8 cellular contexts compared by ENCODE assay signal in genomic region chr14:21385170-21385904, GRCh38. TPM values are rescaled to one million over a fixed set of nuclear protein-coding genes. Genes with fewer than 3 reads are reported as not detected.
DNase-seq lines count a peak whose midpoint lies in the region; ATAC-seq, FAIRE-seq and TF ChIP-seq lines count a peak whose summit lies in the region.

No MANE protein-coding gene starts in this region.

- peak; percentile 9 for DNase-seq in activated CD4-positive, alpha-beta T cell treated with anti-CD3 and anti-CD28 coated beads for 48 hours
- no peak for DNase-seq in activated CD4-positive, alpha-beta T cell treated with anti-CD3 and anti-CD28 coated beads for 1 hour
- DNase-seq in NCI-H748 treated with DMSO at 0.1 percent for 48 hours (lab: John Stamatoyannopoulos, UW) = peak; percentile 12
- DNase-seq in coronary artery (ENCODE audit: low spot score) = no peak
- DNase-seq in stimulated activated naive B cell treated with anti-CD40 and anti-IgM and Interleukin-4, amounts not matched to agents 10 μg/mL and 1 μg/mL and 100 μg/mL, for 72 hours = peak; percentile 47
- no peak for DNase-seq in H54 (ENCODE audit: insufficient read length, low spot score)
- no peak for DNase-seq in pancreas

- TF ChIP-seq CTCF in coronary artery (IDR thresholded peaks at IDR 0.05) = no peak
- no peak for TF ChIP-seq CTCF in pancreas (IDR thresholded peaks at IDR 0.05)

- H3K27ac Mint-ChIP-seq in stimulated activated naive B cell treated with anti-CD40 and anti-IgM and Interleukin-4, amounts not matched to agents 10 μg/mL and 1 μg/mL and 100 μg/mL, for 72 hours = peak overlapping the region; percentile 100

- H3K27me3 Mint-ChIP-seq in stimulated activated naive B cell treated with anti-CD40 and anti-IgM and Interleukin-4, amounts not matched to agents 10 μg/mL and 1 μg/mL and 100 μg/mL, for 72 hours = no peaks in the 10 kb centered on the region

- intact Hi-C loops in pancreas (cut with DNase I) = no loop called here

- no peak for FAIRE-seq in H54 (lab: Jason Lieb, UNC)
- FAIRE-seq in pancreas (lab: Jason Lieb, UNC) = no peak

- no peaks in the 10 kb centered on the region for H3K27me3 ChIP-seq in pancreas

- peaks cover 22 to 34% of the 10 kb centered on the region in 2 donors for H3K4me1 Mint-ChIP-seq in stimulated activated naive B cell treated with anti-CD40 and anti-IgM and Interleukin-4, amounts not matched to agents 10 μg/mL and 1 μg/mL and 100 μg/mL, for 72 hours

- 82 to 84% methylated on average over 7 of the region's 7 CpGs for WGBS in pancreas, 2 donors

- ATAC-seq in stimulated activated naive B cell treated with anti-CD40 and anti-IgM and Interleukin-4, amounts not matched to agents 10 μg/mL and 1 μg/mL and 100 μg/mL, for 72 hours (replicated peaks) = peak; percentile 53
- ATAC-seq in GM19351 (IDR thresholded peaks at IDR 0.05; ENCODE audit: unreplicated experiment) (no peak), pancreas (no peak)

- no peaks in the 10 kb centered on the region for H3K9me3 Mint-ChIP-seq in stimulated activated naive B cell treated with anti-CD40 and anti-IgM and Interleukin-4, amounts not matched to agents 10 μg/mL and 1 μg/mL and 100 μg/mL, for 72 hours

- peak overlapping the region; percentile 97 to 100 for H3K4me3 Mint-ChIP-seq in stimulated activated naive B cell treated with anti-CD40 and anti-IgM and Interleukin-4, amounts not matched to agents 10 μg/mL and 1 μg/mL and 100 μg/mL, for 72 hours

- peaks cover 26 to 28% of the 10 kb centered on the region in 2 donors for H3K36me3 Mint-ChIP-seq in stimulated activated naive B cell treated with anti-CD40 and anti-IgM and Interleukin-4, amounts not matched to agents 10 μg/mL and 1 μg/mL and 100 μg/mL, for 72 hours

- H3K4me3 ChIP-seq in coronary artery = no peak overlapping the region
- no peak overlapping the region for H3K4me3 ChIP-seq in pancreas

- no peak for TF ChIP-seq POLR2A in H54 (IDR thresholded peaks at IDR 0.05; ENCODE audit: low read depth, low read length)

- H3K27ac ChIP-seq in coronary artery (peak overlapping the region; percentile 72 to 88), pancreas (peak overlapping the region in 2 of 4 donors; percentile 81 to 93)

- H3K4me1 ChIP-seq in pancreas = peaks cover 6 to 14% (median 10%) of the 10 kb centered on the region in 3 donors

- H3K36me3 ChIP-seq in pancreas = peaks cover 0 to 16% (median 7%) of the 10 kb centered on the region in 3 donors

- H3K9me3 ChIP-seq in pancreas = no peaks in the 10 kb centered on the region

RNA-seq across cellular contexts. Expression of gene SUPT16H, which starts 1.5 kb away (rescaled TPM):
- total RNA-seq in pancreas = 10 to 100 TPM; 14.8 to 29.4 (median 19.9) TPM
- 10 to 100 TPM; 19.5 to 31.6 TPM for polyA plus RNA-seq in pancreas

Comparison
In these comparisons a context has a peak if more than half of its experiments do, and no peak if none do; other contexts are left out.
1. DNase-seq: peak in activated CD4-positive, alpha-beta T cell treated with anti-CD3 and anti-CD28 coated beads for 48 hours (single experiment), NCI-H748 treated with DMSO at 0.1 percent for 48 hours (single experiment) and stimulated activated naive B cell treated with anti-CD40 and anti-IgM and Interleukin-4, amounts not matched to agents 10 μg/mL and 1 μg/mL and 100 μg/mL, for 72 hours (single experiment); none in activated CD4-positive, alpha-beta T cell treated with anti-CD3 and anti-CD28 coated beads for 1 hour (single experiment), coronary artery (single experiment), H54 (single experiment) and pancreas (0 of 6).
2. ATAC-seq: peak in stimulated activated naive B cell treated with anti-CD40 and anti-IgM and Interleukin-4, amounts not matched to agents 10 μg/mL and 1 μg/mL and 100 μg/mL, for 72 hours (2 of 2); none in GM19351 (single experiment) and pancreas (0 of 4).